In genomic region chr17:64230551-64231408, GRCh38 we compare ENCODE assay signal across 12 cellular contexts. TPM values are rescaled to one million over a fixed set of nuclear protein-coding genes. Genes with fewer than 3 reads are reported as not detected.
DNase-seq lines count a peak whose midpoint lies in the region; ATAC-seq lines count a peak whose summit lies in the region.
"Had no signal": no experiment of that assay in that cellular context is flagged by ENCODE, and none has a peak within 500 bp of the region (broad histone marks: within the 10 kb centered on the region; RNA-seq: fewer than 3 reads in every experiment).

No MANE protein-coding gene starts in this region.

- H3K9me3 Mint-ChIP-seq in stimulated activated naive CD8-positive, alpha-beta T cell treated with anti-CD3 and anti-CD28 coated beads, Interleukin-15, amount 100 ng/mL, for 72 hours, result no peaks in the 10 kb centered on the region
- H3K9me3 Mint-ChIP-seq: effector memory CD8-positive, alpha-beta T cell; neural crest cell had no signal

- H3K4me1 Mint-ChIP-seq in stimulated activated naive CD8-positive, alpha-beta T cell treated with anti-CD3 and anti-CD28 coated beads, Interleukin-15, amount 100 ng/mL, for 72 hours, result peaks cover 4% of the 10 kb centered on the region
- H3K4me1 Mint-ChIP-seq: neural crest cell had no signal

- no peak for ATAC-seq in stimulated activated naive CD8-positive, alpha-beta T cell treated with anti-CD3 and anti-CD28 coated beads, Interleukin-15, amount 100 ng/mL, for 72 hours
- ATAC-seq in stimulated activated naive CD8-positive, alpha-beta T cell treated with anti-CD3 and anti-CD28 coated beads, Interleukin-15, Interleukin-2, amounts not matched to agents 100 U/mL and 50 U/mL, for 24 hours, result no peak
- ATAC-seq in esophagus mucosa (peak; percentile 93), HG03135 (IDR thresholded peaks at IDR 0.05; ENCODE audit: unreplicated experiment) (no peak), GM21576 (IDR thresholded peaks at IDR 0.05; ENCODE audit: unreplicated experiment) (no peak)
- ATAC-seq: effector memory CD8-positive, alpha-beta T cell had no signal

- H3K9me3 ChIP-seq in muscle layer of duodenum (ENCODE audit: control insufficient read depth in 1 of 2, low read length in 2 of 2), result no peaks in the 10 kb centered on the region

- peak overlapping the region; percentile 54 for H3K27ac ChIP-seq in muscle layer of duodenum (ENCODE audit: low read length)

- no peaks in the 10 kb centered on the region for H3K36me3 ChIP-seq in muscle layer of duodenum (ENCODE audit: control insufficient read depth in 1 of 2, insufficient read depth in 2 of 2, low read length in 2 of 2)

- H3K27me3 Mint-ChIP-seq in stimulated activated naive CD8-positive, alpha-beta T cell treated with anti-CD3 and anti-CD28 coated beads, Interleukin-15, amount 100 ng/mL, for 72 hours, result no peaks in the 10 kb centered on the region
- H3K27me3 Mint-ChIP-seq: effector memory CD8-positive, alpha-beta T cell had no signal

- peak overlapping the region; percentile 37 to 44 for H3K27ac Mint-ChIP-seq in stimulated activated naive CD8-positive, alpha-beta T cell treated with anti-CD3 and anti-CD28 coated beads, Interleukin-15, amount 100 ng/mL, for 72 hours
- H3K27ac Mint-ChIP-seq: effector memory CD8-positive, alpha-beta T cell had no signal

- H3K4me3 ChIP-seq in muscle layer of duodenum (ENCODE audit: low read depth in 1 of 2, low read length in 2 of 2), result no peak overlapping the region

- H3K4me3 Mint-ChIP-seq in stimulated activated naive CD8-positive, alpha-beta T cell treated with anti-CD3 and anti-CD28 coated beads, Interleukin-15, amount 100 ng/mL, for 72 hours, result no peak overlapping the region
- H3K4me3 Mint-ChIP-seq: effector memory CD8-positive, alpha-beta T cell; neural crest cell had no signal

- no peaks in the 10 kb centered on the region for H3K27me3 ChIP-seq in muscle layer of duodenum (ENCODE audit: low read depth, low read length)

- H3K4me1 ChIP-seq in muscle layer of duodenum (ENCODE audit: control insufficient read depth in 1 of 2, insufficient read depth in 2 of 2, low read length in 2 of 2), result peaks cover 0 to 16% of the 10 kb centered on the region in 2 donors

- DNase-seq in stimulated activated naive CD8-positive, alpha-beta T cell treated with anti-CD3 and anti-CD28 coated beads, Interleukin-15, amount 100 ng/mL, for 72 hours, result no peak
- DNase-seq in stimulated activated naive CD8-positive, alpha-beta T cell treated with anti-CD3 and anti-CD28 coated beads, Interleukin-15, Interleukin-2, amounts not matched to agents 100 U/mL and 50 U/mL, for 24 hours, result no peak
- no peak for DNase-seq in NOMO-1 treated with dmso at 0.1 percent for 144 hours (lab: John Stamatoyannopoulos, UW; ENCODE audit: unreplicated experiment)
- no peak for DNase-seq in NCI-H345 treated with DMSO at 0.1 percent for 48 hours (lab: John Stamatoyannopoulos, UW; ENCODE audit: unreplicated experiment)
- DNase-seq: activated CD8-positive, alpha-beta memory T cell treated with anti-CD3 and anti-CD28 coated beads for 24 hours; AML-193; effector memory CD8-positive, alpha-beta T cell had no signal

RNA-seq across cellular contexts. Expression of gene TEX2, which starts 32.3 kb away (rescaled TPM):
- total RNA-seq in esophagus mucosa, result 20.2 TPM
